ENCODE assay signal across 24 cellular contexts in the genomic region with DNA sequence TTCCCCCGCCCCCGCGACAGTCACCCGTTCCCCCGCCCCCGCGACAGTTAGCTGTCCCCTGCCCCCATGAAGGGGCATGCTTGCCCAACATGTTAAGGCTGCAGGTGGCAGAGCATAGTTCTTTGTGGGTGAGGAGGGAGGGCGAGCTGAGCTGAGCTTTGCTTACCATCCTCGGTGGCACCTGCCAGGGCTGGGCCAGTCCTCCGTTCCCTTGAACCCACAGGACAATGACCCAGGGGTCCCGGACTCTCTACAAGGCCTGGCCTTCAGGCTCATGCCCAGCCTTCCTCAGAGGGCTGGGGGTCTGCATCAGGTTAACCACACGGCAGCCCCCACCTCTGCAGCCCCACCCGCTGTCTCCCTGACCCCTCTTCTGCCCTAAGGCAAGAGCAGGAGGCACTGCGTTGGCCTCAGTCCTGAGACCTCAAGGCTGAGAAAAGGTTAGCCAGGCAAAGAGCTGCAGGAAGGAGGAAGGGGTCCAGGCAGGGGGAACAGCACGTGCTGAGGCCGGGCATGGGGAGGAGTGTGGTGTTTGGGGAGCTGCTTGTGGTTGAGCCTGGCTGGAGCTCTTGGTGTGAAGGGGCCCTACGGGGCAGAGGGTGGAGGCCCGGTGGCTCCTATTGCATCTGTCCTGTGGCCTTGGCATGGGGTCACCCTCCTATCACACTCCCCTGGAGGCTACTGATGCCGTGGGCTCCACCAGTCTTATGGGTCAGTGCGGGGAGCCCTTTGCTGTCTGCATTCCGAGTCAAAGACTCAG. TPM values are rescaled to one million over a fixed set of nuclear protein-coding genes. Genes with fewer than 3 reads are reported as not detected.
"Had no signal": no experiment of that assay in that cellular context is flagged by ENCODE, and none has a peak within 500 bp of the region (broad histone marks: within the 10 kb centered on the region; RNA-seq: fewer than 3 reads in every experiment).

No MANE protein-coding gene starts in this region.

- H3K36me3 Mint-ChIP-seq: brain had no signal

- H3K36me3 ChIP-seq: ascending aorta, MG63, SJSA1 had no signal

- DNase-seq: activated CD4-positive, alpha-beta T cell treated with anti-CD3 and anti-CD28 coated beads for 4 hours; activated CD8-positive, alpha-beta memory T cell treated with anti-CD3 and anti-CD28 coated beads, Interleukin-2, amount 50 U/mL, for 48 hours; activated CD8-positive, alpha-beta T cell treated with anti-CD3 and anti-CD28 coated beads, Interleukin-2, amount 10 ng/mL, durations not matched to agents 7 days and 5 days; activated naive CD4-positive, alpha-beta T cell treated with anti-CD3 and anti-CD28 coated beads, Interleukin-2, amount 50 U/mL, for 16 hours; activated naive CD8-positive, alpha-beta T cell treated with anti-CD3 and anti-CD28 coated beads, Interleukin-2, amount 50 U/mL, for 24 hours; activated T-cell treated with anti-CD3 and anti-CD28 coated beads, Interleukin-2, amount 50 U/mL, for 1 hour; amniotic stem cell; MG63; NCI-H1105; NCI-H1436; NCI-H1694 treated with DMSO at 0.1 percent for 48 hours; NCI-H2029 treated with DMSO at 0.1 percent for 48 hours; NCI-H510A treated with DMSO at 0.1 percent for 48 hours; NCI-H69; NK-92 treated with Interleukin-12 subunit alpha and Interleukin-12 subunit beta, amount 100 ng/mL, for 24 hours; OCI-M1; RPMI8226 had no signal

- ATAC-seq: activated CD4-positive, CD25-positive, alpha-beta regulatory T cell treated with anti-CD3 and anti-CD28 coated beads, Interleukin-2, amount 50 U/mL, for 24 hours; activated CD8-positive, alpha-beta T cell treated with anti-CD3 and anti-CD28 coated beads, Interleukin-2, amount 10 ng/mL, durations not matched to agents 7 days and 5 days; activated naive CD8-positive, alpha-beta T cell treated with anti-CD3 and anti-CD28 coated beads, Interleukin-2, amount 50 U/mL, for 24 hours; Panc1; Right ventricle myocardium inferior had no signal

- H3K9me3 ChIP-seq: ascending aorta, MG63, SJSA1 had no signal

- H3K27ac Mint-ChIP-seq: activated CD8-positive, alpha-beta T cell treated with anti-CD3 and anti-CD28 coated beads, Interleukin-2, amount 10 ng/mL, durations not matched to agents 7 days and 5 days; activated naive CD8-positive, alpha-beta T cell treated with anti-CD3 and anti-CD28 coated beads, Interleukin-2, amount 50 U/mL, for 24 hours; brain had no signal

- H3K4me3 Mint-ChIP-seq: activated CD8-positive, alpha-beta T cell treated with anti-CD3 and anti-CD28 coated beads, Interleukin-2, amount 10 ng/mL, durations not matched to agents 7 days and 5 days; activated naive CD8-positive, alpha-beta T cell treated with anti-CD3 and anti-CD28 coated beads, Interleukin-2, amount 50 U/mL, for 24 hours; brain; T-helper 1 cell treated with Interleukin-12 subunit alpha and Interleukin-12 subunit beta and Interleukin-4 antibody, amounts not matched to agents 30 μg/mL and 1 μg/mL, for 36 hours had no signal

- H3K4me1 ChIP-seq: ascending aorta, SJSA1 had no signal

- H3K27ac ChIP-seq: ascending aorta, SJSA1 had no signal

- H3K4me3 ChIP-seq: ascending aorta, MG63, SJSA1 had no signal

- H3K27me3 ChIP-seq: ascending aorta, MG63, SJSA1 had no signal

- H3K9me3 Mint-ChIP-seq: activated naive CD8-positive, alpha-beta T cell treated with anti-CD3 and anti-CD28 coated beads, Interleukin-2, amount 50 U/mL, for 24 hours; T-helper 1 cell treated with Interleukin-12 subunit alpha and Interleukin-12 subunit beta and Interleukin-4 antibody, amounts not matched to agents 30 μg/mL and 1 μg/mL, for 36 hours had no signal

RNA-seq across cellular contexts. Expression of a gene that starts 11.4 kb away (rescaled TPM):
- total RNA-seq: activated CD8-positive, alpha-beta T cell treated with anti-CD3 and anti-CD28 coated beads, Interleukin-2, amount 10 ng/mL, durations not matched to agents 7 days and 5 days; SJSA1 had no signal

RNA-seq across cellular contexts. Expression of a gene that starts 55.5 kb away (rescaled TPM):
- total RNA-seq: activated CD8-positive, alpha-beta T cell treated with anti-CD3 and anti-CD28 coated beads, Interleukin-2, amount 10 ng/mL, durations not matched to agents 7 days and 5 days; ascending aorta; Right ventricle myocardium inferior; SJSA1 had no signal
